Comparison of ENCODE assay signal across 1 cellular context in genomic region chr4:39529534-39529933, GRCh38.
TF ChIP-seq lines count a peak whose summit lies in the region.

No MANE protein-coding gene starts in this region.

TF ChIP-seq in GM23338, 12 proteins besides CTCF, POLR2A, EP300 and RAD21 (continued from another document):
- TF ChIP-seq REST (IDR thresholded peaks at IDR 0.05; ENCODE audit: unreplicated experiment) (no peak), ZNF331 (CRISPR knock-in tag; IDR thresholded peaks at IDR 0.05; ENCODE audit: low read depth) (no peak), ETS1 (IDR thresholded peaks at IDR 0.05) (no peak), STAT1 (IDR thresholded peaks at IDR 0.05; ENCODE audit: unreplicated experiment) (no peak), ZNF462 (CRISPR knock-in tag; IDR thresholded peaks at IDR 0.05) (no peak), ZNF114 (CRISPR knock-in tag; IDR thresholded peaks at IDR 0.05) (no peak), JUNB (IDR thresholded peaks at IDR 0.05; ENCODE audit: unreplicated experiment) (no peak)
